Comparison of ENCODE assay signal across 22 cellular contexts in genomic region chr20:35240083-35240913, GRCh38. TPM values are rescaled to one million over a fixed set of nuclear protein-coding genes. Genes with fewer than 3 reads are reported as not detected.
DNase-seq lines count a peak whose midpoint lies in the region; ATAC-seq, FAIRE-seq and TF ChIP-seq lines count a peak whose summit lies in the region.
"Had no signal": no experiment of that assay in that cellular context is flagged by ENCODE, and none has a peak within 500 bp of the region (broad histone marks: within the 10 kb centered on the region; RNA-seq: fewer than 3 reads in every experiment).

No MANE protein-coding gene starts in this region.

- no peaks in the 10 kb centered on the region for H3K9me3 Mint-ChIP-seq in activated CD8-positive, alpha-beta T cell treated with anti-CD3 and anti-CD28 coated beads for 36 hours
- H3K9me3 Mint-ChIP-seq in activated CD8-positive, alpha-beta T cell treated with anti-CD3 and anti-CD28 coated beads, Interleukin-2, amount 10 ng/mL, durations not matched to agents 7 days and 5 days (ENCODE audit: insufficient read depth) = no peaks in the 10 kb centered on the region
- no peaks in the 10 kb centered on the region for H3K9me3 Mint-ChIP-seq in activated T-cell treated with anti-CD3 and anti-CD28 coated beads, Interleukin-2, amount 50 U/mL, for 72 hours
- H3K9me3 Mint-ChIP-seq: CD4-positive, CD25-positive, alpha-beta regulatory T cell had no signal

- no peak for DNase-seq in activated CD8-positive, alpha-beta T cell treated with anti-CD3 and anti-CD28 coated beads for 36 hours
- DNase-seq in activated CD8-positive, alpha-beta T cell treated with anti-CD3 and anti-CD28 coated beads, Interleukin-2, amount 10 ng/mL, durations not matched to agents 7 days and 5 days = no peak
- DNase-seq in GM12878 (ENCODE audit: low read depth, low spot score) (no peak), endothelial cell of umbilical vein (ENCODE audit: low read depth, low spot score) (no peak), myocyte (ENCODE audit: low read depth) (peak; percentile 22), GOT3 (lab: John Stamatoyannopoulos, UW) (no peak)
- DNase-seq in activated T-cell treated with anti-CD3 and anti-CD28 coated beads, Interleukin-2, amount 50 U/mL, for 72 hours = no peak
- DNase-seq: BE2C; CD4-positive, CD25-positive, alpha-beta regulatory T cell; COR-L47; DMS 273 treated with DMSO at 0.1 percent for 48 hours; GDM1; NCI-H1417 treated with DMSO at 0.1 percent for 48 hours; NCI-H187 treated with DMSO at 0.1 percent for 48 hours; NCI-H526; PC-3 had no signal

- dilution Hi-C loops in endothelial cell of umbilical vein (cut with MboI; ENCODE audit: extremely low pct_ligation_motif_present, low sequenced_read_pairs) = no loop called here

- no peak overlapping the region for H3K4me3 Mint-ChIP-seq in activated CD8-positive, alpha-beta T cell treated with anti-CD3 and anti-CD28 coated beads for 36 hours
- H3K4me3 Mint-ChIP-seq in activated CD8-positive, alpha-beta T cell treated with anti-CD3 and anti-CD28 coated beads, Interleukin-2, amount 10 ng/mL, durations not matched to agents 7 days and 5 days = no peak overlapping the region
- no peak overlapping the region for H3K4me3 Mint-ChIP-seq in activated T-cell treated with anti-CD3 and anti-CD28 coated beads, Interleukin-2, amount 50 U/mL, for 72 hours
- H3K4me3 Mint-ChIP-seq: CD4-positive, CD25-positive, alpha-beta regulatory T cell had no signal

- H3K36me3 ChIP-seq in GM12878 (ENCODE audit: control insufficient read depth in 2 of 2, insufficient read depth in 2 of 2, low read length in 1 of 2) (no peaks in the 10 kb centered on the region), endothelial cell of umbilical vein (ENCODE audit: control insufficient read depth in 2 of 2, extremely low read depth in 1 of 2, insufficient read depth in 2 of 2, low read length in 2 of 2) (no peaks in the 10 kb centered on the region)
- H3K36me3 ChIP-seq: BE2C had no signal

- H3K79me2 ChIP-seq in GM12878 (ENCODE audit: control insufficient read depth, insufficient read depth, low read length) (no peaks in the 10 kb centered on the region), endothelial cell of umbilical vein (ENCODE audit: control insufficient read depth, insufficient read depth, low read length) (no peaks in the 10 kb centered on the region)

- peaks cover 6% of the 10 kb centered on the region for H3K36me3 Mint-ChIP-seq in activated CD8-positive, alpha-beta T cell treated with anti-CD3 and anti-CD28 coated beads for 36 hours (ENCODE audit: low read depth)
- no peaks in the 10 kb centered on the region for H3K36me3 Mint-ChIP-seq in activated CD8-positive, alpha-beta T cell treated with anti-CD3 and anti-CD28 coated beads, Interleukin-2, amount 10 ng/mL, durations not matched to agents 7 days and 5 days (ENCODE audit: low read depth)
- H3K36me3 Mint-ChIP-seq in activated T-cell treated with anti-CD3 and anti-CD28 coated beads, Interleukin-2, amount 50 U/mL, for 72 hours (ENCODE audit: insufficient read depth in 2 of 2) = peaks cover 0 to 2% of the 10 kb centered on the region in 2 donors

- H3K9ac ChIP-seq in GM12878 (ENCODE audit: control insufficient read depth, insufficient read depth, low read length) = no peak overlapping the region
- no peak overlapping the region for H3K9ac ChIP-seq in endothelial cell of umbilical vein (replicated peaks; ENCODE audit: extremely low read depth, insufficient read depth, low read length)
- H3K9ac ChIP-seq: GM23248, KMS-11 had no signal

- no peak; a peak in 1 of 4 replicates for TF ChIP-seq EP300 in GM12878 (IDR thresholded peaks at IDR 0.05; ENCODE audit: borderline replicate concordance in 1 of 2, control insufficient read depth in 1 of 2, low read depth in 2 of 2, low read length in 2 of 2)

- FAIRE-seq in GM12878 (lab: Jason Lieb, UNC) (no peak), endothelial cell of umbilical vein (lab: Jason Lieb, UNC) (peak; percentile 70)
- FAIRE-seq: GM19239, HepG2 had no signal

- H3K27ac ChIP-seq in GM12878 (ENCODE audit: control insufficient read depth, insufficient read depth) (no peak overlapping the region), endothelial cell of umbilical vein (ENCODE audit: insufficient read depth, low read depth, low read length) (no peak overlapping the region)
- H3K27ac ChIP-seq: GM23248, KMS-11 had no signal

- in situ Hi-C loops in GM12878 (cut with MboI) = no loop called here

- no peaks in the 10 kb centered on the region for H3K4me1 Mint-ChIP-seq in activated CD8-positive, alpha-beta T cell treated with anti-CD3 and anti-CD28 coated beads for 36 hours (ENCODE audit: low read depth)
- H3K4me1 Mint-ChIP-seq in activated CD8-positive, alpha-beta T cell treated with anti-CD3 and anti-CD28 coated beads, Interleukin-2, amount 10 ng/mL, durations not matched to agents 7 days and 5 days (ENCODE audit: low read depth) = peaks cover 6% of the 10 kb centered on the region
- no peaks in the 10 kb centered on the region for H3K4me1 Mint-ChIP-seq in activated T-cell treated with anti-CD3 and anti-CD28 coated beads, Interleukin-2, amount 50 U/mL, for 72 hours (ENCODE audit: low read depth)

- TF ChIP-seq CTCF in activated CD8-positive, alpha-beta T cell treated with anti-CD3 and anti-CD28 coated beads for 36 hours (IDR thresholded peaks at IDR 0.05) = no peak
- TF ChIP-seq CTCF in GM12878 (IDR thresholded peaks at IDR 0.05 in 2 of 3, conservative IDR thresholded peaks at IDR 0.05 in 1 of 3; ENCODE audit: control insufficient read depth in 2 of 3, extremely low read depth in 1 of 3, insufficient read depth in 1 of 3, low read depth in 3 of 3, low read length in 3 of 3) (no peak), endothelial cell of umbilical vein (IDR thresholded peaks at IDR 0.05; ENCODE audit: extremely low read depth in 1 of 2, insufficient read depth in 1 of 2, low read depth in 1 of 2, low read length in 2 of 2) (no peak)

- H3K4me3 ChIP-seq in GM12878 (no peak overlapping the region), endothelial cell of umbilical vein (replicated peaks in 1 of 3; ENCODE audit: insufficient read depth in 1 of 3, low read depth in 1 of 3, low read length in 3 of 3) (no peak overlapping the region)
- H3K4me3 ChIP-seq: GM23248 had no signal

- H3K9me1 ChIP-seq in endothelial cell of umbilical vein (replicated peaks; ENCODE audit: control insufficient read depth, extremely low read depth, insufficient read depth, low read length) = no peaks in the 10 kb centered on the region

- CTCF ChIA-PET in activated CD8-positive, alpha-beta T cell treated with anti-CD3 and anti-CD28 coated beads for 36 hours (lab: Charles Lee) = interaction anchor here (1.2 kb wide), 1 partner anchor 176 kb away, joined by 3 read pairs; no protein-coding TSS in a partner anchor
- CTCF ChIA-PET in activated CD8-positive, alpha-beta T cell treated with anti-CD3 and anti-CD28 coated beads, Interleukin-2, amount 10 ng/mL, durations not matched to agents 7 days and 5 days (lab: Charles Lee) = interaction anchor here (0.9 to 1.5 kb wide), 3 partner anchors 29 to 144 kb away, joined by 3 to 4 read pairs (median 3); no protein-coding TSS in a partner anchor
- CTCF ChIA-PET in GM12878 (lab: Yijun Ruan, JAX) (interaction anchor here (0.7 to 1.1 kb wide), 4 partner anchors 94 to 200 kb away, joined by 3 to 4 read pairs (median 3); no protein-coding TSS in a partner anchor), endothelial cell of umbilical vein (lab: Charles Lee) (interaction anchor here (0.7 kb wide), 1 partner anchor 144 kb away, joined by 4 read pairs; no protein-coding TSS in a partner anchor)

- H3K27me3 Mint-ChIP-seq in activated CD8-positive, alpha-beta T cell treated with anti-CD3 and anti-CD28 coated beads for 36 hours = no peaks in the 10 kb centered on the region
- H3K27me3 Mint-ChIP-seq in activated CD8-positive, alpha-beta T cell treated with anti-CD3 and anti-CD28 coated beads, Interleukin-2, amount 10 ng/mL, durations not matched to agents 7 days and 5 days (ENCODE audit: low read depth) = peaks cover 5% of the 10 kb centered on the region
- no peaks in the 10 kb centered on the region for H3K27me3 Mint-ChIP-seq in activated T-cell treated with anti-CD3 and anti-CD28 coated beads, Interleukin-2, amount 50 U/mL, for 72 hours (ENCODE audit: low read depth)
- H3K27me3 Mint-ChIP-seq: CD4-positive, CD25-positive, alpha-beta regulatory T cell had no signal

- TF ChIP-seq POLR2A in GM12878 (IDR thresholded peaks at IDR 0.05; ENCODE audit: low read depth, low read length) = no peak
- no peak for TF ChIP-seq POLR2A in endothelial cell of umbilical vein (IDR thresholded peaks at IDR 0.05; ENCODE audit: low read depth, low read length)

- peak; percentile 30 for ATAC-seq in activated CD8-positive, alpha-beta T cell treated with anti-CD3 and anti-CD28 coated beads for 36 hours
- no peak for ATAC-seq in activated CD8-positive, alpha-beta T cell treated with anti-CD3 and anti-CD28 coated beads, Interleukin-2, amount 10 ng/mL, durations not matched to agents 7 days and 5 days
- ATAC-seq in GM12878 (no peak), HG03097 (IDR thresholded peaks at IDR 0.05; ENCODE audit: low FRiP score, unreplicated experiment) (no peak)
- ATAC-seq in activated T-cell treated with anti-CD3 and anti-CD28 coated beads, Interleukin-2, amount 50 U/mL, for 72 hours (replicated peaks in 1 of 2) = no peak
- ATAC-seq: PC-3 had no signal

- H4K20me1 ChIP-seq in GM12878 (ENCODE audit: control insufficient read depth, insufficient read depth) (no peaks in the 10 kb centered on the region), endothelial cell of umbilical vein (replicated peaks; ENCODE audit: control insufficient read depth, extremely low read depth, insufficient read depth, low read length) (no peaks in the 10 kb centered on the region)

- H3K9me3 ChIP-seq in GM12878 (replicated peaks; ENCODE audit: control insufficient read depth, insufficient read depth, low read length) (no peaks in the 10 kb centered on the region), endothelial cell of umbilical vein (replicated peaks; ENCODE audit: control insufficient read depth, insufficient read depth, low read length) (no peaks in the 10 kb centered on the region)
- H3K9me3 ChIP-seq: BE2C had no signal

- intact Hi-C loops in activated CD8-positive, alpha-beta T cell treated with anti-CD3 and anti-CD28 coated beads for 36 hours (cut with micrococcal nuclease) = no loop called here
- intact Hi-C loops in GM12878 (cut with micrococcal nuclease; ENCODE audit: unreplicated experiment) (no loop called here), endothelial cell of umbilical vein (cut with micrococcal nuclease) (no loop called here)

- H3K27ac Mint-ChIP-seq in activated CD8-positive, alpha-beta T cell treated with anti-CD3 and anti-CD28 coated beads for 36 hours = no peak overlapping the region
- no peak overlapping the region for H3K27ac Mint-ChIP-seq in activated CD8-positive, alpha-beta T cell treated with anti-CD3 and anti-CD28 coated beads, Interleukin-2, amount 10 ng/mL, durations not matched to agents 7 days and 5 days
- no peak overlapping the region for H3K27ac Mint-ChIP-seq in activated T-cell treated with anti-CD3 and anti-CD28 coated beads, Interleukin-2, amount 50 U/mL, for 72 hours

- TF ChIP-seq RAD21 in GM12878 (IDR thresholded peaks at IDR 0.05; ENCODE audit: insufficient read depth, low read depth, low read length) = no peak

- POLR2A ChIA-PET in activated CD8-positive, alpha-beta T cell treated with anti-CD3 and anti-CD28 coated beads for 36 hours (lab: Charles Lee) = interaction anchor here (0.8 kb wide), 1 partner anchor 19 kb away, joined by 3 read pairs; no protein-coding TSS in a partner anchor
- POLR2A ChIA-PET in activated CD8-positive, alpha-beta T cell treated with anti-CD3 and anti-CD28 coated beads, Interleukin-2, amount 10 ng/mL, durations not matched to agents 7 days and 5 days (lab: Charles Lee) = no interaction called here
- POLR2A ChIA-PET in GM12878 (lab: Charles Lee) = no interaction called here
- POLR2A ChIA-PET in endothelial cell of umbilical vein (lab: Charles Lee) = interaction anchor here (0.6 kb wide), 1 partner anchor 271 kb away, joined by 10 read pairs; no protein-coding TSS in a partner anchor

- RAD21 ChIA-PET in GM12878 (lab: Charles Lee; ENCODE audit: unreplicated experiment) = interaction anchor here (1.2 kb wide), 1 partner anchor 95 kb away, joined by 5 read pairs; no protein-coding TSS in a partner anchor

- H3K4me2 ChIP-seq in GM12878 (ENCODE audit: control insufficient read depth, insufficient read depth) (no peak overlapping the region), endothelial cell of umbilical vein (ENCODE audit: insufficient read depth, low read length) (no peak overlapping the region)
- H3K4me2 ChIP-seq: KMS-11 had no signal

- H2AFZ ChIP-seq in GM12878 (ENCODE audit: control insufficient read depth, low read depth, low read length) = no peak overlapping the region
- no peak overlapping the region for H2AFZ ChIP-seq in endothelial cell of umbilical vein (ENCODE audit: low read depth, low read length)
- H2AFZ ChIP-seq: GM23248 had no signal

- 54% methylated on average over 5 of the region's 5 CpGs for WGBS in GM12878 (ENCODE audit: insufficient coverage, insufficient replicate concordance, low lambda C conversion rate, missing lambda C conversion rate)

- BruUV-seq in GM12878 (replicated peaks; lab: Mats Ljungman, UMichigan) (no TSS peak), endothelial cell of umbilical vein (replicated peaks; lab: Mats Ljungman, UMichigan) (no TSS peak)

- H3K27me3 ChIP-seq in GM12878 (replicated peaks in 1 of 2; ENCODE audit: control insufficient read depth in 2 of 2, insufficient read depth in 2 of 2, low read length in 1 of 2) = no peaks in the 10 kb centered on the region
- H3K27me3 ChIP-seq in endothelial cell of umbilical vein (ENCODE audit: control insufficient read depth in 2 of 2, insufficient read depth in 2 of 2, low read length in 2 of 2) = peaks cover 26 to 33% of the 10 kb centered on the region in 2 experiments
- H3K27me3 ChIP-seq: BE2C had no signal

- SMC1A ChIA-PET in GM12878 (lab: Charles Lee; ENCODE audit: uncharacterized antibody, unreplicated experiment) = interaction anchor here (1.1 kb wide), 1 partner anchor 11 kb away, joined by 3 read pairs; no protein-coding TSS in a partner anchor

- no peaks in the 10 kb centered on the region for H3K4me1 ChIP-seq in GM12878 (ENCODE audit: control insufficient read depth, insufficient read depth, low read length)
- no peaks in the 10 kb centered on the region for H3K4me1 ChIP-seq in endothelial cell of umbilical vein (ENCODE audit: control insufficient read depth, extremely low read depth, insufficient read depth, low read length)
- H3K4me1 ChIP-seq: BE2C had no signal

RNA-seq across cellular contexts. Expression of gene MMP24, which starts 13.8 kb away (rescaled TPM):
- not detected for total RNA-seq in activated CD8-positive, alpha-beta T cell treated with anti-CD3 and anti-CD28 coated beads for 36 hours
- not detected for total RNA-seq in activated CD8-positive, alpha-beta T cell treated with anti-CD3 and anti-CD28 coated beads, Interleukin-2, amount 10 ng/mL, durations not matched to agents 7 days and 5 days
- not detected in 2 replicates for total RNA-seq in GM12878 (2013; cell fraction: nucleolus; rRNA removed)
- total RNA-seq in GM12878 (2014; rRNA removed) = not detected in 2 replicates
- total RNA-seq in GM12878 (2014; rRNA removed; fragmentation: Illumina TruSeq; extraction: Trizol) = not detected in 2 replicates
- not detected in 2 replicates for total RNA-seq in GM12878 (2021)
- polyA plus RNA-seq in GM12878 (2011; ENCODE audit: low read depth) = 0.12 TPM
- 0.01 TPM in 1 of 2 replicates, not detected in the other for polyA plus RNA-seq in GM12878 (2011; rRNA removed)
- not detected in 2 replicates for polyA plus RNA-seq in GM12878 (2011; cell fraction: cytosol; rRNA removed)
- polyA plus RNA-seq in GM12878 (2011; cell fraction: nucleus; rRNA removed) = not detected in 2 replicates
- polyA plus RNA-seq in GM12878 (2012) = 0.21 and 0.27 TPM in 2 replicates
- polyA plus RNA-seq in GM12878 (2014; fragmentation: Illumina TruSeq; extraction: Trizol) = 0.01 TPM in 1 of 2 replicates, not detected in the other
- polyA plus RNA-seq in GM12878 (2014; fragmentation: Nextera tagmentation; extraction: Ambion mirVana) = under 1 TPM; 0.02 to 0.04 TPM
- polyA plus RNA-seq in GM12878 (2014; rRNA removed) = 0.03 TPM in 1 of 2 replicates, not detected in the other
- polyA plus RNA-seq in GM12878 (2016; fragmentation: Nextera tagmentation; extraction: Ambion mirVana) = under 1 TPM; 0.06 to 0.11 TPM
- not detected in 2 replicates for polyA minus RNA-seq in GM12878 (2011; rRNA and poly(A)+ RNA removed)
- not detected in 2 replicates for polyA minus RNA-seq in GM12878 (2011; cell fraction: cytosol; rRNA and poly(A)+ RNA removed)
- polyA minus RNA-seq in GM12878 (2011; cell fraction: nucleus; rRNA and poly(A)+ RNA removed) = not detected in 2 replicates
- 0.27 and 0.32 TPM in 2 replicates for total RNA-seq in endothelial cell of umbilical vein
- 0.48 and 0.54 TPM in 2 replicates for polyA plus RNA-seq in endothelial cell of umbilical vein
- polyA plus RNA-seq in endothelial cell of umbilical vein (2011; cell fraction: cytosol; rRNA removed) = 0.44 and 0.48 TPM in 2 replicates
- 0.27 and 0.28 TPM in 2 replicates for polyA plus RNA-seq in endothelial cell of umbilical vein (2011; cell fraction: nucleus; rRNA removed)
- polyA plus RNA-seq in endothelial cell of umbilical vein (2012) = 1.5 and 2.5 TPM in 2 replicates
- 0.19 and 0.28 TPM in 2 replicates for polyA minus RNA-seq in endothelial cell of umbilical vein
- 0.20 TPM for polyA minus RNA-seq in endothelial cell of umbilical vein (2011; cell fraction: cytosol; rRNA and poly(A)+ RNA removed)
- polyA minus RNA-seq in endothelial cell of umbilical vein (2011; cell fraction: nucleus; rRNA and poly(A)+ RNA removed) = 0.10 and 0.24 TPM in 2 replicates
- 0.16 and 0.29 TPM in 2 replicates for total RNA-seq in myocyte
- polyA plus RNA-seq in myocyte (2012) = 1.0 TPM
- not detected for total RNA-seq in activated T-cell treated with anti-CD3 and anti-CD28 coated beads, Interleukin-2, amount 50 U/mL, for 72 hours
- total RNA-seq: CD4-positive, CD25-positive, alpha-beta regulatory T cell had no signal

RNA-seq across cellular contexts. Expression of gene MMP24OS, which starts 37.6 kb away (rescaled TPM):
- 10 to 100 TPM; 46.6 to 48.4 TPM for total RNA-seq in activated CD8-positive, alpha-beta T cell treated with anti-CD3 and anti-CD28 coated beads for 36 hours
- total RNA-seq in activated CD8-positive, alpha-beta T cell treated with anti-CD3 and anti-CD28 coated beads, Interleukin-2, amount 10 ng/mL, durations not matched to agents 7 days and 5 days = 10 to 100 TPM; 42.0 to 43.1 TPM
- 68.0 and 70.0 TPM in 2 replicates for total RNA-seq in GM12878 (2013; cell fraction: nucleolus; rRNA removed)
- total RNA-seq in GM12878 (2014; rRNA removed) (9.6 and 10.7 TPM in 2 replicates), GM12878 (2014; rRNA removed; fragmentation: Illumina TruSeq; extraction: Trizol) (6.2 and 7.1 TPM in 2 replicates), GM12878 (2021) (30.9 and 31.4 TPM in 2 replicates), endothelial cell of umbilical vein (52.8 and 55.6 TPM in 2 replicates), myocyte (18.9 and 21.4 TPM in 2 replicates)
- 9.2 TPM for polyA plus RNA-seq in GM12878 (2011; ENCODE audit: low read depth)
- polyA plus RNA-seq in GM12878 (2011; rRNA removed) (9.6 and 12.3 TPM in 2 replicates), GM12878 (2014; fragmentation: Illumina TruSeq; extraction: Trizol) (3.4 and 9.1 TPM in 2 replicates), GM12878 (2014; fragmentation: Nextera tagmentation; extraction: Ambion mirVana) (1 to 10 TPM; 2.0 to 3.6 TPM), GM12878 (2014; rRNA removed) (25.8 and 27.9 TPM in 2 replicates), GM12878 (2016; fragmentation: Nextera tagmentation; extraction: Ambion mirVana) (10 to 100 TPM; 18.3 to 20.0 TPM), endothelial cell of umbilical vein (35.1 and 43.2 TPM in 2 replicates)
- 16.2 and 16.5 TPM in 2 replicates for polyA plus RNA-seq in GM12878 (2011; cell fraction: cytosol; rRNA removed)
- polyA plus RNA-seq in GM12878 (2011; cell fraction: nucleus; rRNA removed) = 31.7 and 36.4 TPM in 2 replicates
- 31.3 and 32.3 TPM in 2 replicates for polyA plus RNA-seq in GM12878 (2012)
- polyA minus RNA-seq in GM12878 (2011; rRNA and poly(A)+ RNA removed) = 10.9 and 26.3 TPM in 2 replicates
- 12.2 and 16.9 TPM in 2 replicates for polyA minus RNA-seq in GM12878 (2011; cell fraction: cytosol; rRNA and poly(A)+ RNA removed)
- 35.1 and 46.4 TPM in 2 replicates for polyA minus RNA-seq in GM12878 (2011; cell fraction: nucleus; rRNA and poly(A)+ RNA removed)
- 25.2 and 33.9 TPM in 2 replicates for polyA plus RNA-seq in endothelial cell of umbilical vein (2011; cell fraction: cytosol; rRNA removed)
- 18.0 and 21.5 TPM in 2 replicates for polyA plus RNA-seq in endothelial cell of umbilical vein (2011; cell fraction: nucleus; rRNA removed)
- polyA plus RNA-seq in endothelial cell of umbilical vein (2012) = 31.8 and 52.0 TPM in 2 replicates
- 15.2 and 20.2 TPM in 2 replicates for polyA minus RNA-seq in endothelial cell of umbilical vein
- 19.6 TPM for polyA minus RNA-seq in endothelial cell of umbilical vein (2011; cell fraction: cytosol; rRNA and poly(A)+ RNA removed)
- polyA minus RNA-seq in endothelial cell of umbilical vein (2011; cell fraction: nucleus; rRNA and poly(A)+ RNA removed) = 15.6 and 16.3 TPM in 2 replicates
- 84.6 TPM for polyA plus RNA-seq in myocyte (2012)
- total RNA-seq in activated T-cell treated with anti-CD3 and anti-CD28 coated beads, Interleukin-2, amount 50 U/mL, for 72 hours = 10 to 100 TPM; 41.6 to 44.2 TPM

RNA-seq across cellular contexts. Expression of gene EIF6, which starts 44.3 kb away (rescaled TPM):
- total RNA-seq in activated CD8-positive, alpha-beta T cell treated with anti-CD3 and anti-CD28 coated beads for 36 hours = 100 to 1,000 TPM; 132 to 144 TPM
- total RNA-seq in activated CD8-positive, alpha-beta T cell treated with anti-CD3 and anti-CD28 coated beads, Interleukin-2, amount 10 ng/mL, durations not matched to agents 7 days and 5 days = 100 to 1,000 TPM; 104 to 109 TPM
- total RNA-seq in GM12878 (2013; cell fraction: nucleolus; rRNA removed) = 28.7 and 28.9 TPM in 2 replicates
- total RNA-seq in GM12878 (2014; rRNA removed) (189 and 194 TPM in 2 replicates), GM12878 (2014; rRNA removed; fragmentation: Illumina TruSeq; extraction: Trizol) (120 and 127 TPM in 2 replicates), GM12878 (2021) (163 and 168 TPM in 2 replicates), endothelial cell of umbilical vein (124 and 153 TPM in 2 replicates), myocyte (79.4 and 88.0 TPM in 2 replicates)
- polyA plus RNA-seq in GM12878 (2011; ENCODE audit: low read depth) = 83.6 TPM
- polyA plus RNA-seq in GM12878 (2011; rRNA removed) (91.4 and 179 TPM in 2 replicates), GM12878 (2014; fragmentation: Illumina TruSeq; extraction: Trizol) (88.4 and 164 TPM in 2 replicates), GM12878 (2014; fragmentation: Nextera tagmentation; extraction: Ambion mirVana) (100 to 1,000 TPM; 405 to 607 TPM), GM12878 (2014; rRNA removed) (204 and 214 TPM in 2 replicates), GM12878 (2016; fragmentation: Nextera tagmentation; extraction: Ambion mirVana) (100 to 1,000 TPM; 256 to 277 TPM), endothelial cell of umbilical vein (286 and 383 TPM in 2 replicates)
- 259 and 394 TPM in 2 replicates for polyA plus RNA-seq in GM12878 (2011; cell fraction: cytosol; rRNA removed)
- 240 and 253 TPM in 2 replicates for polyA plus RNA-seq in GM12878 (2011; cell fraction: nucleus; rRNA removed)
- 92.0 and 97.7 TPM in 2 replicates for polyA plus RNA-seq in GM12878 (2012)
- 121 and 171 TPM in 2 replicates for polyA minus RNA-seq in GM12878 (2011; rRNA and poly(A)+ RNA removed)
- polyA minus RNA-seq in GM12878 (2011; cell fraction: cytosol; rRNA and poly(A)+ RNA removed) = 35.1 and 47.9 TPM in 2 replicates
- 25.6 and 46.9 TPM in 2 replicates for polyA minus RNA-seq in GM12878 (2011; cell fraction: nucleus; rRNA and poly(A)+ RNA removed)
- 212 and 219 TPM in 2 replicates for polyA plus RNA-seq in endothelial cell of umbilical vein (2011; cell fraction: cytosol; rRNA removed)
- 121 and 152 TPM in 2 replicates for polyA plus RNA-seq in endothelial cell of umbilical vein (2011; cell fraction: nucleus; rRNA removed)
- polyA plus RNA-seq in endothelial cell of umbilical vein (2012) = 128 and 134 TPM in 2 replicates
- polyA minus RNA-seq in endothelial cell of umbilical vein = 117 and 150 TPM in 2 replicates
- 111 TPM for polyA minus RNA-seq in endothelial cell of umbilical vein (2011; cell fraction: cytosol; rRNA and poly(A)+ RNA removed)
- polyA minus RNA-seq in endothelial cell of umbilical vein (2011; cell fraction: nucleus; rRNA and poly(A)+ RNA removed) = 22.6 and 26.3 TPM in 2 replicates
- 155 TPM for polyA plus RNA-seq in myocyte (2012)
- total RNA-seq in activated T-cell treated with anti-CD3 and anti-CD28 coated beads, Interleukin-2, amount 50 U/mL, for 72 hours = 100 to 1,000 TPM; 127 to 129 TPM

RNA-seq across cellular contexts. Expression of gene FAM83C, which starts 51.9 kb away (rescaled TPM):
- not detected for total RNA-seq in activated CD8-positive, alpha-beta T cell treated with anti-CD3 and anti-CD28 coated beads for 36 hours
- total RNA-seq in activated CD8-positive, alpha-beta T cell treated with anti-CD3 and anti-CD28 coated beads, Interleukin-2, amount 10 ng/mL, durations not matched to agents 7 days and 5 days = not detected
- not detected in 2 replicates for total RNA-seq in GM12878 (2013; cell fraction: nucleolus; rRNA removed)
- total RNA-seq in GM12878 (2014; rRNA removed) = not detected in 2 replicates
- not detected in 2 replicates for total RNA-seq in GM12878 (2014; rRNA removed; fragmentation: Illumina TruSeq; extraction: Trizol)
- not detected in 2 replicates for total RNA-seq in GM12878 (2021)
- polyA plus RNA-seq in GM12878 (2011; ENCODE audit: low read depth) = not detected
- polyA plus RNA-seq in GM12878 (2011; rRNA removed) = not detected in 2 replicates
- not detected in 2 replicates for polyA plus RNA-seq in GM12878 (2011; cell fraction: cytosol; rRNA removed)
- polyA plus RNA-seq in GM12878 (2011; cell fraction: nucleus; rRNA removed) = not detected in 2 replicates
- polyA plus RNA-seq in GM12878 (2012) = 0.05 TPM in 1 of 2 replicates, not detected in the other
- not detected in 2 replicates for polyA plus RNA-seq in GM12878 (2014; fragmentation: Illumina TruSeq; extraction: Trizol)
- polyA plus RNA-seq in GM12878 (2014; fragmentation: Nextera tagmentation; extraction: Ambion mirVana) = not detected
- polyA plus RNA-seq in GM12878 (2014; rRNA removed) = not detected in 2 replicates
- polyA plus RNA-seq in GM12878 (2016; fragmentation: Nextera tagmentation; extraction: Ambion mirVana) = not detected
- not detected in 2 replicates for polyA minus RNA-seq in GM12878 (2011; rRNA and poly(A)+ RNA removed)
- polyA minus RNA-seq in GM12878 (2011; cell fraction: cytosol; rRNA and poly(A)+ RNA removed) = not detected in 2 replicates
- polyA minus RNA-seq in GM12878 (2011; cell fraction: nucleus; rRNA and poly(A)+ RNA removed) = not detected in 2 replicates
- total RNA-seq in endothelial cell of umbilical vein = not detected in 2 replicates
- polyA plus RNA-seq in endothelial cell of umbilical vein = not detected in 2 replicates
- not detected in 2 replicates for polyA plus RNA-seq in endothelial cell of umbilical vein (2011; cell fraction: cytosol; rRNA removed)
- polyA plus RNA-seq in endothelial cell of umbilical vein (2011; cell fraction: nucleus; rRNA removed) = not detected in 2 replicates
- not detected in 2 replicates for polyA plus RNA-seq in endothelial cell of umbilical vein (2012)
- not detected in 2 replicates for polyA minus RNA-seq in endothelial cell of umbilical vein
- polyA minus RNA-seq in endothelial cell of umbilical vein (2011; cell fraction: cytosol; rRNA and poly(A)+ RNA removed) = not detected
- not detected in 2 replicates for polyA minus RNA-seq in endothelial cell of umbilical vein (2011; cell fraction: nucleus; rRNA and poly(A)+ RNA removed)
- total RNA-seq in myocyte = not detected in 2 replicates
- polyA plus RNA-seq in myocyte (2012) = not detected
- not detected for total RNA-seq in activated T-cell treated with anti-CD3 and anti-CD28 coated beads, Interleukin-2, amount 50 U/mL, for 72 hours
- total RNA-seq: A172; CD4-positive, CD25-positive, alpha-beta regulatory T cell; GM23248; HepG2; PC-3 had no signal
- polyA plus RNA-seq: CD4-positive, CD25-positive, alpha-beta regulatory T cell; GM23248 had no signal

Comparison
In these comparisons a context has a peak if more than half of its experiments do, and no peak if none do; other contexts are left out.
1. POLR2A ChIA-PET loops: an anchor here in activated CD8-positive, alpha-beta T cell treated with anti-CD3 and anti-CD28 coated beads for 36 hours (0.8 kb wide) and endothelial cell of umbilical vein (0.6 kb wide); none called in activated CD8-positive, alpha-beta T cell treated with anti-CD3 and anti-CD28 coated beads, Interleukin-2, amount 10 ng/mL, durations not matched to agents 7 days and 5 days and GM12878.